Comparison of ENCODE assay signal across 9 cellular contexts in the genomic region with DNA sequence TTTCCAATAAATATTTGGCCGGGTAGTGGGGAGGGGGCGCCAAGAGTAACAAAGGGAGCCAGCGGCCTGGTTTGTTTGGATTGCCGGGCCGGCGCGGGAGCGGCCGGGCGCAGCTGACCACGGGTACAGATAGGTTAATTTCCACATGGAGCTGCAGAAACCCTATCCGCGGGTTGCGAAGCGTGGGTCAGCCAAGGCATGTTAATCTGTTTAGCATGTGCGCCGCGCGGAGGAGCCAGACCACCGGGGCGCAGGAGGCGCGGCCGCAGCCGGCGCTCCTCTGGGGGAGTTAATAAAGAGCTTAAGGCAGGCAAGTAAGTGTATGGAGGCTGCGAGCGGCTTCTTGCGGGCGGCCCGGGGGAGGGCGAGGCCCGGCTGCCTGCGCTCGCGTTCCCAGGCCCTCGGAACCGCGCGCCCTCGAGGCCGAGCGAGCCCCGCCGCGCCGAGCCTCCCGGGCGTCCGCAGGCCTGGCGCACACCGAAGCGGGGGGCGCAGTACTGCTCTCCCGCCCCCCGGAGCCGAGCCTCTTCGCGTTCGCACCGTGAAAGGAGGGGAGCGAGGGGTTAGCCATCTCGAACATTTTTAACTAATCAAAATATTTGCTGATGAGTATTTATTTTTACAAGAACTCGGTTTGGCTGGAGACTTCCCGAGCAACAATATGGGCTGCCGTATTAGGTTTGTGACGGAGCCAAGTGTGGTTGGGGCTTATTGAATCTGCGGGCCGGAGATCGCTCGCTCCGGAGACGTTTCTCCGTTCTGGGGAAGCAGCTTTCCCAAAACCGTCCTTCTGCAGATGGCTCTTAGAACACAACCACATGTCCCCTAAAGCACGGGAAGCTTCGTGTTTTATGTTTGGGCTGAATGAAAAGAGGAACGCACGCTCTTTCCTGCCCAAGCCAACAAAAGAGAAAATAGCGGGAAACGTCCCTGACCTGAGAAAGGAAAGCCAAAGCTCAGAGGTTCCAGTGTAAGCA. TPM values are rescaled to one million over a fixed set of nuclear protein-coding genes. Genes with fewer than 3 reads are reported as not detected.
DNase-seq lines count a peak whose midpoint lies in the region; TF ChIP-seq lines count a peak whose summit lies in the region.
"Had no signal": no experiment of that assay in that cellular context is flagged by ENCODE, and none has a peak within 500 bp of the region (broad histone marks: within the 10 kb centered on the region; RNA-seq: fewer than 3 reads in every experiment).

No MANE protein-coding gene starts in this region.

- H3K27ac ChIP-seq in prostate gland (no peak overlapping the region), RWPE1 (no peak overlapping the region)

- H3K36me3 ChIP-seq in prostate gland: no peaks in the 10 kb centered on the region

- WGBS in prostate gland: 2% methylated on average over 71 of the region's 81 CpGs

- POLR2A ChIA-PET in RWPE1 (lab: Yijun Ruan, JAX; ENCODE audit: low non-redundant PET): no interaction called here

- TF ChIP-seq POLR2A in prostate gland (IDR thresholded peaks at IDR 0.05): no peak

- no peaks in the 10 kb centered on the region for H3K27me3 ChIP-seq in prostate gland (replicated peaks; ENCODE audit: insufficient read depth)

- CTCF ChIA-PET in RWPE1 (lab: Yijun Ruan, JAX): interaction anchor here (0.7 to 1.1 kb wide), 4 partner anchors 9 to 32 kb away, joined by 3 to 6 read pairs (median 3); a partner anchor contains a TSS

- peaks cover 8% of the 10 kb centered on the region for H3K4me1 ChIP-seq in prostate gland (replicated peaks)

- TF ChIP-seq CTCF in foreskin fibroblast (IDR thresholded peaks at IDR 0.05; ENCODE audit: low read depth, low read length): no peak
- TF ChIP-seq CTCF in prostate gland (IDR thresholded peaks at IDR 0.05): no peak
- TF ChIP-seq CTCF in RWPE1 (conservative IDR thresholded peaks at IDR 0.05; ENCODE audit: low read depth): no peak

- intact Hi-C loops in prostate gland (cut with DNase I): no loop called here

- H3K9me3 ChIP-seq in prostate gland: no peaks in the 10 kb centered on the region

- peak overlapping the region; percentile 37 to 43 for H3K4me3 ChIP-seq in foreskin fibroblast (ENCODE audit: low read depth in 1 of 2, low read length in 2 of 2)
- peak overlapping the region; percentile 3 to 18 for H3K4me3 ChIP-seq in prostate gland

- DNase-seq in DMS53 (lab: John Stamatoyannopoulos, UW) (peak; percentile 53), SK-N-DZ (ENCODE audit: low spot score) (peak; percentile 56), foreskin fibroblast (peak; percentile 67 to 86), prostate gland (ENCODE audit: low spot score) (no peak), GM19240 (ENCODE audit: insufficient read length, low spot score) (no peak), HT-29 (ENCODE audit: low spot score) (no peak), NCI-H1048 (lab: John Stamatoyannopoulos, UW) (no peak), RWPE1 (ENCODE audit: low spot score) (no peak)
- DNase-seq: occipital lobe had no signal

RNA-seq across cellular contexts. Expression of a gene that starts 28.9 kb away (rescaled TPM):
- polyA plus RNA-seq in SK-N-DZ (2014; cell fraction: cytosol; rRNA removed): 0.93 and 1.1 TPM in 2 replicates
- polyA plus RNA-seq in SK-N-DZ (2014; cell fraction: nucleus; rRNA removed): 0.24 and 1.2 TPM in 2 replicates
- 1 to 10 TPM; 1.6 to 2.8 TPM for total RNA-seq in prostate gland
- 0.20 and 0.31 TPM in 2 replicates for total RNA-seq in HT-29 (2014; rRNA removed; shearing (Covaris generic))

Comparison
In these comparisons a context has a peak if more than half of its experiments do, and no peak if none do; other contexts are left out.
1. DNase-seq: peak in DMS53 (single experiment), SK-N-DZ (single experiment) and foreskin fibroblast (2 of 2); none in prostate gland (single experiment), GM19240 (single experiment), HT-29 (single experiment), NCI-H1048 (single experiment) and RWPE1 (single experiment).